In genomic region chr20:50232651-50233324, GRCh38 we compare ENCODE assay signal across 2 cellular contexts.
TF ChIP-seq lines count a peak whose summit lies in the region.

No MANE protein-coding gene starts in this region.

TF ChIP-seq in HepG2, 621 proteins besides CTCF, POLR2A, EP300 and RAD21:
- no peak for TF ChIP-seq SRSF1 (optimal IDR thresholded peaks at IDR 0.05; ENCODE audit: low read depth, low read length)
- 0 out of 2 replicates have a peak, but pooled peaks have one; percentile 4 for TF ChIP-seq SRY (CRISPR knock-in tag; IDR thresholded peaks at IDR 0.05)
- 0 out of 2 replicates have a peak, but pooled peaks have one; percentile 33 for TF ChIP-seq ZBTB2 (CRISPR knock-in tag; IDR thresholded peaks at IDR 0.05; ENCODE audit: low read depth)
- TF ChIP-seq KDM1A (CRISPR knock-in tag; IDR thresholded peaks at IDR 0.05) = peak; percentile 69; the same call in 1 of the 2 replicates
- no peak for TF ChIP-seq MED13 (CRISPR knock-in tag; IDR thresholded peaks at IDR 0.05)
- TF ChIP-seq KLF13 (CRISPR knock-in tag; IDR thresholded peaks at IDR 0.05) = 0 out of 2 replicates have a peak, but pooled peaks have one; percentile 48
- TF ChIP-seq ZSCAN21 (CRISPR knock-in tag; IDR thresholded peaks at IDR 0.05; ENCODE audit: borderline replicate concordance) = no peak
- TF ChIP-seq ZKSCAN1 (IDR thresholded peaks at IDR 0.05; ENCODE audit: low read length) = peak; percentile 76
- TF ChIP-seq ZMYM3 (CRISPR knock-in tag; IDR thresholded peaks at IDR 0.05) = peak; percentile 91
- no peak for TF ChIP-seq ZNF710 (CRISPR knock-in tag; IDR thresholded peaks at IDR 0.05; ENCODE audit: borderline replicate concordance)
- TF ChIP-seq MYNN (CRISPR knock-in tag; IDR thresholded peaks at IDR 0.05; ENCODE audit: low read depth) = no peak
- 0 out of 2 replicates have a peak, but pooled peaks have one; percentile 17 for TF ChIP-seq UBTF (CRISPR knock-in tag; IDR thresholded peaks at IDR 0.05)
- TF ChIP-seq DPF2 (CRISPR knock-in tag; IDR thresholded peaks at IDR 0.05; ENCODE audit: borderline replicate concordance, low read depth) = no peak
- 0 out of 2 replicates have a peak, but pooled peaks have one; percentile 43 for TF ChIP-seq BATF2 (CRISPR knock-in tag; IDR thresholded peaks at IDR 0.05)
- TF ChIP-seq ZNF24 (IDR thresholded peaks at IDR 0.05) = peak; percentile 42; the same call in 1 of the 2 replicates
- 0 out of 2 replicates have a peak, but pooled peaks have one; percentile 33 for TF ChIP-seq SKIL (CRISPR knock-in tag; IDR thresholded peaks at IDR 0.05; ENCODE audit: borderline replicate concordance)

TF ChIP-seq in K562, 482 proteins besides CTCF, POLR2A, EP300 and RAD21:
- TF ChIP-seq RBM22 (IDR thresholded peaks at IDR 0.05; ENCODE audit: low read depth, low read length, poor library complexity, severe bottlenecking) (no peak), BCOR (IDR thresholded peaks at IDR 0.05) (peak; percentile 71), REST (CRISPR knock-in tag; IDR thresholded peaks at IDR 0.05; ENCODE audit: low read depth) (no peak), ATF3 (IDR thresholded peaks at IDR 0.05) (no peak), ATF3 (CRISPR knock-in tag; conservative IDR thresholded peaks at IDR 0.05) (no peak), ZKSCAN1 (IDR thresholded peaks at IDR 0.05; ENCODE audit: low read depth, low read length) (peak; percentile 84), ZNF274 (IDR thresholded peaks at IDR 0.05; ENCODE audit: borderline replicate concordance, low read depth, low read length) (no peak), ZNF384 (IDR thresholded peaks at IDR 0.05; ENCODE audit: low read depth, low read length) (no peak), MAFF (IDR thresholded peaks at IDR 0.05; ENCODE audit: low read length) (no peak), ZNF124 (CRISPR knock-in tag; IDR thresholded peaks at IDR 0.05) (no peak), ZNF24 (IDR thresholded peaks at IDR 0.05) (peak; percentile 93), KDM1A (IDR thresholded peaks at IDR 0.05) (peak; percentile 13 to 27; a peak in 1 of 4 replicates), ZNF717 (CRISPR knock-in tag; IDR thresholded peaks at IDR 0.05) (no peak), SMARCA5 (IDR thresholded peaks at IDR 0.05) (peak; percentile 80; the same call in 1 of the 2 replicates), BACH1 (tag; IDR thresholded peaks at IDR 0.05) (no peak), PHB (CRISPR knock-in tag; IDR thresholded peaks at IDR 0.05) (no peak), DLX4 (CRISPR knock-in tag; IDR thresholded peaks at IDR 0.05) (no peak), SMAD4 (CRISPR knock-in tag; conservative IDR thresholded peaks at IDR 0.05) (no peak), EGR1 (conservative IDR thresholded peaks at IDR 0.05) (no peak), TAF9B (IDR thresholded peaks at IDR 0.05; ENCODE audit: partially characterized antibody) (no peak), USF1 (CRISPR knock-in tag; IDR thresholded peaks at IDR 0.05) (no peak), RBM17 (IDR thresholded peaks at IDR 0.05; ENCODE audit: borderline replicate concordance, low read depth, low read length) (no peak)
